Comparison of ENCODE assay signal across 9 cellular contexts in genomic region chr1:110697606-110698005, GRCh38. TPM values are rescaled to one million over a fixed set of nuclear protein-coding genes. Genes with fewer than 3 reads are reported as not detected.
"Had no signal": no experiment of that assay in that cellular context is flagged by ENCODE, and none has a peak within 500 bp of the region (broad histone marks: within the 10 kb centered on the region; RNA-seq: fewer than 3 reads in every experiment).

No MANE protein-coding gene starts in this region.

- H3K27ac Mint-ChIP-seq: H9, HFFc6 had no signal

- ATAC-seq: HCT116 had no signal

- H3K9me3 Mint-ChIP-seq: H9, HFFc6 had no signal

- H2AFZ ChIP-seq: GM23248 had no signal

- DNase-seq: GM23248, GOT3, H7, H9, HCEC 1CT, HFFc6 had no signal

- H3K36me3 ChIP-seq: HAP-1 had no signal

- H3K4me3 ChIP-seq: GM23248, HAP-1 had no signal

- H3K4me3 Mint-ChIP-seq: H9, HFFc6 had no signal

- H3K4me1 Mint-ChIP-seq: H9 had no signal

- H3K9me3 ChIP-seq: HAP-1 had no signal

- H3K9ac ChIP-seq: GM23248 had no signal

- H3K27ac ChIP-seq: GM23248 had no signal

- H3K4me1 ChIP-seq: HAP-1 had no signal

RNA-seq across cellular contexts. Expression of gene KCNA3, which starts 22.9 kb away (rescaled TPM):
- total RNA-seq: GM23248, H4, HFFc6 had no signal
- polyA plus RNA-seq: GM23248 had no signal
